Comparison of ENCODE assay signal across 14 cellular contexts in genomic region chr6:50543666-50544065, GRCh38.
DNase-seq lines count a peak whose midpoint lies in the region; ATAC-seq lines count a peak whose summit lies in the region.
"Had no signal": no experiment of that assay in that cellular context is flagged by ENCODE, and none has a peak within 500 bp of the region (broad histone marks: within the 10 kb centered on the region; RNA-seq: fewer than 3 reads in every experiment).

No MANE protein-coding gene starts in this region.

- no peak overlapping the region for H2BK120ac ChIP-seq in mesendoderm (ENCODE audit: low read depth, low read length)

- peak; percentile 19 for DNase-seq in NCI-H748 (lab: John Stamatoyannopoulos, UW; ENCODE audit: unreplicated experiment)
- no peak for DNase-seq in NCI-H748 treated with DMSO at 0.1 percent for 48 hours (lab: John Stamatoyannopoulos, UW)
- DNase-seq in cerebellar cortex (ENCODE audit: low spot score) = peak; percentile 86
- peak; percentile 30 for DNase-seq in mesendoderm
- DNase-seq in NCI-H2196 (lab: John Stamatoyannopoulos, UW; ENCODE audit: unreplicated experiment) = no peak
- no peak for DNase-seq in AG08395 (ENCODE audit: low spot score)
- DNase-seq: 8988T; Calu3; CD4-positive, CD25-positive, alpha-beta regulatory T cell; DMS 273 treated with DMSO at 0.1 percent for 48 hours had no signal

- no peaks in the 10 kb centered on the region for H3K79me1 ChIP-seq in mesendoderm (ENCODE audit: low read length)

- H3K27me3 ChIP-seq in mesendoderm (ENCODE audit: insufficient read depth, low read length, poor library complexity) = no peaks in the 10 kb centered on the region
- H3K27me3 ChIP-seq: BLaER1 treated with 17β-estradiol and CSF1 and Interleukin-3, amounts not matched to agents 10 nM and 100 nM had no signal

- H2AK5ac ChIP-seq in mesendoderm (ENCODE audit: low read length) = no peak overlapping the region

- no peak overlapping the region for H3K27ac ChIP-seq in mesendoderm (ENCODE audit: low read depth, low read length)
- H3K27ac ChIP-seq: BLaER1 treated with 17β-estradiol and CSF1 and Interleukin-3, amounts not matched to agents 10 nM and 100 nM had no signal

- no peak overlapping the region for H3K4me3 ChIP-seq in mesendoderm (ENCODE audit: low read length)
- H3K4me3 ChIP-seq: BLaER1 treated with 17β-estradiol and CSF1 and Interleukin-3, amounts not matched to agents 10 nM and 100 nM; GM12878; HAP-1 had no signal

- H3K23ac ChIP-seq in mesendoderm (ENCODE audit: low read length) = no peak overlapping the region

- H3K9ac ChIP-seq in mesendoderm (ENCODE audit: low read length) = no peak overlapping the region
- H3K9ac ChIP-seq: BLaER1 treated with 17β-estradiol and CSF1 and Interleukin-3, amounts not matched to agents 10 nM and 100 nM had no signal

- H2BK15ac ChIP-seq in mesendoderm (replicated peaks; ENCODE audit: low read depth) = no peak overlapping the region

- H3K79me2 ChIP-seq in mesendoderm (ENCODE audit: control insufficient read depth, insufficient read depth, low read length) = no peaks in the 10 kb centered on the region

- H4K5ac ChIP-seq in mesendoderm (ENCODE audit: low read length) = no peak overlapping the region

- no peak overlapping the region for H3K4ac ChIP-seq in mesendoderm (ENCODE audit: low read depth, low read length)

- peaks cover 5% of the 10 kb centered on the region for H3K4me1 ChIP-seq in mesendoderm (ENCODE audit: control insufficient read depth, low read depth, low read length)
- H3K4me1 ChIP-seq: BLaER1 treated with 17β-estradiol and CSF1 and Interleukin-3, amounts not matched to agents 10 nM and 100 nM; HAP-1 had no signal

- H3K56ac ChIP-seq in mesendoderm (ENCODE audit: low read length) = no peak overlapping the region

- H2BK5ac ChIP-seq in mesendoderm (ENCODE audit: low read length) = no peak overlapping the region

- H3K36me3 ChIP-seq in mesendoderm (ENCODE audit: control insufficient read depth, insufficient read depth, low read length) = no peaks in the 10 kb centered on the region
- H3K36me3 ChIP-seq: BLaER1 treated with 17β-estradiol and CSF1 and Interleukin-3, amounts not matched to agents 10 nM and 100 nM; HAP-1 had no signal

- WGBS in mesendoderm (ENCODE audit: extremely low coverage, insufficient coverage, low lambda C conversion rate) = no CpG with 5 or more reads among the region's 7 CpGs

- no peak overlapping the region for H3K4me2 ChIP-seq in mesendoderm (ENCODE audit: low read length)
- H3K4me2 ChIP-seq: BLaER1 treated with 17β-estradiol and CSF1 and Interleukin-3, amounts not matched to agents 10 nM and 100 nM had no signal

- H3K18ac ChIP-seq in mesendoderm (ENCODE audit: low read length) = peak overlapping the region; percentile 71

- no peak for ATAC-seq in GM18517 (IDR thresholded peaks at IDR 0.05; ENCODE audit: unreplicated experiment)
- ATAC-seq: GM12878 had no signal

- no peak overlapping the region for H4K8ac ChIP-seq in mesendoderm (ENCODE audit: low read depth, low read length)

Comparison
In these comparisons a context has a peak if more than half of its experiments do, and no peak if none do; other contexts are left out.
1. DNase-seq: peak in NCI-H748 (single experiment), cerebellar cortex (single experiment) and mesendoderm (single experiment); none in NCI-H748 treated with DMSO at 0.1 percent for 48 hours (single experiment), NCI-H2196 (single experiment) and AG08395 (single experiment).